10 cellular contexts compared by ENCODE assay signal in the genomic region with DNA sequence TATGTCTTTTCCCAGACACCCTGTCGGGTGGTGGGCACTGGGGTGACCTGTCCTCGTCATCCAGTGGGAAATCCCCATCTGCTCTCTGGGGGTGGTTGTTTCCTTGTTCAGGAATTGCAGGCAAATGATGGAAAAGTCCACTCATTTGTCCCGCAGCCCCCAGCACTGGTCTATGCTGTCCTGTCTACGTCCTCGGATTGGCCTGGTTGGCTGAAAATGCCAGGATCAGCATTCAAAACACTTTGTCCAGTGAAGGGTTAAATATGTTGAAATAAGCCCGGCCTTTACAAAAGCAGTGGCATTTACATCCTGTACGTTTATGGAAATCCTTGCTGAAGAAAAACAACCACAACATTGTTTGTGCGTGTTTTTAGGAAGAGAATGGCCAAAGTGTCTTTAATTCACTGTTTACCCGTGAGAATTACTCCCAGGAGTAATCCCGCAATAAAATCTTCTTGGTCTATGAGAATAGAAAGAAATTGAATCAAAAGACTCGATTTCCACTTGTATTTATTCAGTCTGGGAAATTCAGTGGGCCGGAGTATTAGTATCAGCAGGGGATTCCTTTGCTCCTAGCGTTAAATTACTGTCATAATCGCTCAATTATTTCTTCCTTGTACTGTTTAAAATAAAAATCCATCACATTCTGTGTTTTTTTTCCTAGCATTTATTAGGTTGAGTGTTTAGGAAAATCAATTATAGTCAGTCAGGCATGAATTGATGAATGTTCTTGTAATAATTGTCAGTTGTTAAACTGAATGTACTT.
DNase-seq lines count a peak whose midpoint lies in the region; ATAC-seq and TF ChIP-seq lines count a peak whose summit lies in the region.
"Had no signal": no experiment of that assay in that cellular context is flagged by ENCODE, and none has a peak within 500 bp of the region (broad histone marks: within the 10 kb centered on the region; RNA-seq: fewer than 3 reads in every experiment).

No MANE protein-coding gene starts in this region.

- 85 to 91% methylated on average over 12 to 14 of the region's 14 CpGs for WGBS in endodermal cell (ENCODE audit: insufficient coverage in 1 of 2, insufficient read length in 1 of 2), 2 experiments

- H3K4me1 ChIP-seq in endodermal cell (ENCODE audit: control insufficient read depth, insufficient read depth, low read length) = no peaks in the 10 kb centered on the region

- DNase-seq in NCI-H526 treated with DMSO at 0.1 percent for 48 hours (lab: John Stamatoyannopoulos, UW) (peak; percentile 88), endodermal cell (no peak), type B pancreatic cell (ENCODE audit: extremely low spot score, unreplicated experiment) (no peak)
- DNase-seq: DMS79; HCEC 1CT; naive thymus-derived CD4-positive, alpha-beta T cell had no signal

- H3K27me3 Mint-ChIP-seq in endodermal cell (ENCODE audit: insufficient read depth) = no peaks in the 10 kb centered on the region
- no peaks in the 10 kb centered on the region for H3K27me3 Mint-ChIP-seq in nephron (ENCODE audit: low read depth)
- H3K27me3 Mint-ChIP-seq in type B pancreatic cell = no peaks in the 10 kb centered on the region
- H3K27me3 Mint-ChIP-seq: naive thymus-derived CD4-positive, alpha-beta T cell had no signal

- TF ChIP-seq CTCF in endodermal cell (conservative IDR thresholded peaks at IDR 0.05) = no peak
- no peak for TF ChIP-seq CTCF in nephron (IDR thresholded peaks at IDR 0.05; ENCODE audit: unreplicated experiment in 3 of 3)
- TF ChIP-seq CTCF in type B pancreatic cell (conservative IDR thresholded peaks at IDR 0.05) = no peak

- no peaks in the 10 kb centered on the region for H3K9me3 ChIP-seq in endodermal cell (ENCODE audit: control insufficient read depth, low read length)

- H3K4me3 Mint-ChIP-seq in endodermal cell (no peak overlapping the region), nephron (peak overlapping the region; percentile 10 to 24 (median 22)), type B pancreatic cell (peak overlapping the region; percentile 11)
- H3K4me3 Mint-ChIP-seq: naive thymus-derived CD4-positive, alpha-beta T cell had no signal

- H3K36me3 Mint-ChIP-seq in endodermal cell (ENCODE audit: low read depth) (peaks cover 60% of the 10 kb centered on the region), nephron (ENCODE audit: low read depth) (peaks cover 49% of the 10 kb centered on the region), type B pancreatic cell (peaks cover 13% of the 10 kb centered on the region)

- H3K36me3 ChIP-seq in endodermal cell (ENCODE audit: control insufficient read depth, insufficient read depth, low read length) = peaks cover 50% of the 10 kb centered on the region

- no peak for ATAC-seq in GM19351 (IDR thresholded peaks at IDR 0.05; ENCODE audit: unreplicated experiment)
- no peak for ATAC-seq in GM21367 (IDR thresholded peaks at IDR 0.05; ENCODE audit: unreplicated experiment)
- ATAC-seq in GM19023 (IDR thresholded peaks at IDR 0.05; ENCODE audit: unreplicated experiment) = no peak
- ATAC-seq: naive thymus-derived CD4-positive, alpha-beta T cell had no signal

- no peak overlapping the region for H3K4me3 ChIP-seq in endodermal cell (ENCODE audit: low read length)

- H3K9ac ChIP-seq in endodermal cell (ENCODE audit: extremely low read depth, low read length, poor library complexity, severe bottlenecking) = no peak overlapping the region

- H3K9me3 Mint-ChIP-seq in endodermal cell (no peaks in the 10 kb centered on the region), nephron (no peaks in the 10 kb centered on the region), type B pancreatic cell (no peaks in the 10 kb centered on the region)
- H3K9me3 Mint-ChIP-seq: naive thymus-derived CD4-positive, alpha-beta T cell had no signal

- H3K27ac Mint-ChIP-seq in endodermal cell = peak overlapping the region; percentile 39
- H3K27ac Mint-ChIP-seq in nephron = peak overlapping the region; percentile 33 to 79 (median 61)
- no peak overlapping the region for H3K27ac Mint-ChIP-seq in type B pancreatic cell
- H3K27ac Mint-ChIP-seq: naive thymus-derived CD4-positive, alpha-beta T cell had no signal

- H3K27me3 ChIP-seq in endodermal cell (ENCODE audit: control insufficient read depth, insufficient read depth, low read length, poor library complexity, severe bottlenecking) = no peaks in the 10 kb centered on the region

- peak overlapping the region; percentile 79 for H3K27ac ChIP-seq in endodermal cell (ENCODE audit: low read depth, low read length)

- H3K4me1 Mint-ChIP-seq in endodermal cell = peaks cover 3% of the 10 kb centered on the region
- H3K4me1 Mint-ChIP-seq in nephron = peaks cover 13% of the 10 kb centered on the region
- H3K4me1 Mint-ChIP-seq in type B pancreatic cell (ENCODE audit: unreplicated experiment) = peaks cover 14% of the 10 kb centered on the region
